In the genomic region with DNA sequence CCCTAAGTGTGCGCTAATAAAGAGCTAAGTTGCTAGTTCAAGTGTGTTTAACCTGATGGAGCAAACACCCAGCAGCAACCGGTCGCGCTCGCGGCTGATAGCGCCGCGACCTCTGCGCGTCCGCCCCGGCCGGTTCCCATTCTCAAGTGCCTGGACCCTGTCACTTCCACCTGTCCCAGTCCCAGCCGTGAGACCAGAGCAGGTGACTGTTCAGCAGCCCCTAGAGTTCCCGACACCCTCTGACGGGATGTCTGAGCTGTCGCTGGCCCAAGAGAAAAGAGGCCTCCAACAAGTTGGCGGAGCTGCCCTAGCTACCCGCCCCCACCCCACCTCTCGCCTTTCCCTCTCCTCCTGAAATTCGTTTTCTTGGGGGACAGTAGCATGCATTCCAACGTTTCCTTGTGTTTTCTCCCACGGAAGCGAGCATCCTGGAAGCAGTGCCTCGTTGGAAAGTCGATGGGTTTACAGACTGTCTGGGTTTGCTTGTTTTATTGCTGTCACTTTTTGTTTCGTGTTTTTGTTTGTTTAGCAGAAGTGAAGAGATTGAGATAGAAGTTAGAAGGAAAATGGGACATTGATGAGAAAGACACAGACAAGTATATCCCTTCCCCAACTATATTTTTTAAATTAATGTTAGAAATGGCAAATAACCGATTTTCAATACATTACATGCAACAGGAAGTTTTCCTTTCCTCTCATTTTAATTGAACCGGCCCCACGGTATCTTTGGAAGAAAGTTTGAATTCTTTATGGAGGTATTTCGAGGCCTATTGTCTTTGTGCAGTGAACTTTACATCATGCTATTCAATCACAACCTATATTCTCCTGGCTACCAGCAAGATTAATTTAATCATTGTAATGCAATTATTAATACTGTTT, we compare ENCODE assay signal across 2 cellular contexts.
TF ChIP-seq lines count a peak whose summit lies in the region.

No MANE protein-coding gene starts in this region.

TF ChIP-seq in SK-N-SH, 30 proteins besides CTCF, POLR2A, EP300 and RAD21 (continued from another document):
- TF ChIP-seq SMC3 (IDR thresholded peaks at IDR 0.05; ENCODE audit: low read depth, low read length) = no peak
- no peak for TF ChIP-seq RCOR1 (IDR thresholded peaks at IDR 0.05; ENCODE audit: low read length)
- TF ChIP-seq FOSL2 (IDR thresholded peaks at IDR 0.05; ENCODE audit: borderline replicate concordance, low read depth) = no peak
- TF ChIP-seq, protein P1, sequence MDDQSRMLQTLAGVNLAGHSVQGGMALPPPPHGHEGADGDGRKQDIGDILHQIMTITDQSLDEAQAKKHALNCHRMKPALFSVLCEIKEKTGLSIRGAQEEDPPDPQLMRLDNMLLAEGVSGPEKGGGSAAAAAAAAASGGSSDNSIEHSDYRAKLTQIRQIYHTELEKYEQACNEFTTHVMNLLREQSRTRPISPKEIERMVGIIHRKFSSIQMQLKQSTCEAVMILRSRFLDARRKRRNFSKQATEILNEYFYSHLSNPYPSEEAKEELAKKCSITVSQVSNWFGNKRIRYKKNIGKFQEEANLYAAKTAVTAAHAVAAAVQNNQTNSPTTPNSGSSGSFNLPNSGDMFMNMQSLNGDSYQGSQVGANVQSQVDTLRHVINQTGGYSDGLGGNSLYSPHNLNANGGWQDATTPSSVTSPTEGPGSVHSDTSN (IDR thresholded peaks at IDR 0.05) = no peak

TF ChIP-seq in SK-N-SH treated with all-trans-retinoic acid at 6 μM for 48 hours, 23 proteins besides CTCF, POLR2A, EP300 and RAD21 (continued from another document):
- TF ChIP-seq ISL1 (CRISPR knock-in tag; IDR thresholded peaks at IDR 0.05) (no peak), ZNF8 (CRISPR knock-in tag; IDR thresholded peaks at IDR 0.05) (no peak), PPARA (CRISPR knock-in tag; IDR thresholded peaks at IDR 0.05; ENCODE audit: borderline replicate concordance) (no peak), ZNF565 (CRISPR knock-in tag; conservative IDR thresholded peaks at IDR 0.05; ENCODE audit: low read depth) (no peak), ZC3H10 (CRISPR knock-in tag; IDR thresholded peaks at IDR 0.05) (no peak)
